In the genomic region with DNA sequence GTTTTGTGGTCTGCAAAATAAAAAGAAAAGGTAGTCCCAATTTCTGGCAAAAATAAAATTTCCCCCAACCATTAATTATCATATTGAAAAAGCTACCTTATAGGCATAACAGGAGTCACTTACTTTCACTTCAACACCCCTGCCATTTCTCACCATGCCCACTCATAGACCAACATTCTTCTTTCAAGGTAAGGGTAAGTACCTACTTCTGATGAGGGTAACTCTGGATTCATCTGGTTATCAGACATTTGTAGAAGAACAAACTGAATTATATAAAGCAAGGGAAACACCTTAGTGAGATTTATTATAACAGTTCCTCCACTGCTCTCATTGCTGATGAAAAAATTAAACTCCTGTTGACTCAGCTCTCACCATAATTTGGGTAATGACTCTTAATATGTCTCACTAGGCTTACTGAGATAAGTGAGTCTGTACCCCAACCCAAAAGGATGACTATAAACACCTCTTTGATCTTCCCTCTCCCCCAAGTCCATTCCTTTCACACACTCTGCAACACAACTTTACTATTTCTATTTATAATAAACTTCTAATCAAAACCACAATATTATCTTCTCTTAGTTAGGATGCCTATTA, we compare ENCODE assay signal across 17 cellular contexts.
DNase-seq lines count a peak whose midpoint lies in the region; ATAC-seq lines count a peak whose summit lies in the region.
"Had no signal": no experiment of that assay in that cellular context is flagged by ENCODE, and none has a peak within 500 bp of the region (broad histone marks: within the 10 kb centered on the region; RNA-seq: fewer than 3 reads in every experiment).

No MANE protein-coding gene starts in this region.

- no peak for DNase-seq in activated CD4-positive, alpha-beta T cell treated with anti-CD3 and anti-CD28 coated beads for 36 hours
- DNase-seq in activated CD4-positive, alpha-beta T cell treated with anti-CD3 and anti-CD28 coated beads for 4 hours, result no peak
- DNase-seq in activated naive CD4-positive, alpha-beta T cell treated with anti-CD3 and anti-CD28 coated beads, Interleukin-2, amount 50 U/mL, for 72 hours (ENCODE audit: low spot score in 2 of 2), result no peak
- no peak for DNase-seq in activated naive CD4-positive, alpha-beta T cell treated with anti-CD3 and anti-CD28 coated beads, Interleukin-2, amount 10 ng/mL, durations not matched to agents 7 days and 5 days
- DNase-seq in stimulated activated naive CD8-positive, alpha-beta T cell treated with anti-CD3 and anti-CD28 coated beads, Interleukin-15, Interleukin-2, amounts not matched to agents 100 U/mL and 50 U/mL, for 24 hours, result no peak
- no peak for DNase-seq in DMS153 (lab: John Stamatoyannopoulos, UW)
- DNase-seq: Caco-2; CD4-positive, CD25-positive, alpha-beta regulatory T cell; CD8-positive, alpha-beta T cell; DMS 273 treated with DMSO at 0.1 percent for 48 hours; DMS53; DMS79 treated with DMSO at 0.1 percent for 48 hours; GF-D8; H9 had no signal

- peaks cover 1% of the 10 kb centered on the region for H3K9me3 Mint-ChIP-seq in activated CD4-positive, alpha-beta T cell treated with anti-CD3 and anti-CD28 coated beads for 36 hours (ENCODE audit: low read depth)
- H3K9me3 Mint-ChIP-seq in activated naive CD4-positive, alpha-beta T cell treated with anti-CD3 and anti-CD28 coated beads, Interleukin-2, amount 50 U/mL, for 72 hours, result peaks cover 5% of the 10 kb centered on the region in 2 donors
- peaks cover 4% of the 10 kb centered on the region for H3K9me3 Mint-ChIP-seq in activated naive CD4-positive, alpha-beta T cell treated with anti-CD3 and anti-CD28 coated beads, Interleukin-2, amount 10 ng/mL, durations not matched to agents 7 days and 5 days
- H3K9me3 Mint-ChIP-seq: CD4-positive, CD25-positive, alpha-beta regulatory T cell; H9 had no signal

- intact Hi-C loops in activated CD4-positive, alpha-beta T cell treated with anti-CD3 and anti-CD28 coated beads for 36 hours (cut with DNase I, micrococcal nuclease), result loop anchor here in 1 of 2 experiments (5.0 kb wide), 1 partner anchor 40 kb away; no protein-coding TSS in a partner anchor

- H3K36me3 Mint-ChIP-seq in activated CD4-positive, alpha-beta T cell treated with anti-CD3 and anti-CD28 coated beads for 36 hours (ENCODE audit: low read depth), result peaks cover 10% of the 10 kb centered on the region
- H3K36me3 Mint-ChIP-seq in activated naive CD4-positive, alpha-beta T cell treated with anti-CD3 and anti-CD28 coated beads, Interleukin-2, amount 50 U/mL, for 72 hours, result peaks cover 7 to 24% of the 10 kb centered on the region in 2 donors
- peaks cover 34% of the 10 kb centered on the region for H3K36me3 Mint-ChIP-seq in activated naive CD4-positive, alpha-beta T cell treated with anti-CD3 and anti-CD28 coated beads, Interleukin-2, amount 10 ng/mL, durations not matched to agents 7 days and 5 days
- H3K36me3 Mint-ChIP-seq: CD4-positive, CD25-positive, alpha-beta regulatory T cell had no signal

- no peaks in the 10 kb centered on the region for H3K27me3 Mint-ChIP-seq in activated CD4-positive, alpha-beta T cell treated with anti-CD3 and anti-CD28 coated beads for 36 hours
- H3K27me3 Mint-ChIP-seq in activated naive CD4-positive, alpha-beta T cell treated with anti-CD3 and anti-CD28 coated beads, Interleukin-2, amount 10 ng/mL, durations not matched to agents 7 days and 5 days, result no peaks in the 10 kb centered on the region
- H3K27me3 Mint-ChIP-seq: B cell; CD4-positive, CD25-positive, alpha-beta regulatory T cell had no signal

- POLR2A ChIA-PET in activated CD4-positive, alpha-beta T cell treated with anti-CD3 and anti-CD28 coated beads for 36 hours (lab: Charles Lee), result no interaction called here

- ATAC-seq in activated CD4-positive, alpha-beta T cell treated with anti-CD3 and anti-CD28 coated beads for 36 hours, result peak; percentile 70
- ATAC-seq in activated naive CD4-positive, alpha-beta T cell treated with anti-CD3 and anti-CD28 coated beads, Interleukin-2, amount 50 U/mL, for 72 hours, result peak; percentile 78 to 80
- ATAC-seq in stimulated activated naive CD8-positive, alpha-beta T cell treated with anti-CD3 and anti-CD28 coated beads, Interleukin-15, Interleukin-2, amounts not matched to agents 100 U/mL and 50 U/mL, for 24 hours, result peak; percentile 80
- ATAC-seq: CD8-positive, alpha-beta T cell; GM23338; HCT116 had no signal

- H3K27ac Mint-ChIP-seq in activated CD4-positive, alpha-beta T cell treated with anti-CD3 and anti-CD28 coated beads for 36 hours, result no peak overlapping the region
- H3K27ac Mint-ChIP-seq in activated naive CD4-positive, alpha-beta T cell treated with anti-CD3 and anti-CD28 coated beads, Interleukin-2, amount 50 U/mL, for 72 hours, result no peak overlapping the region
- no peak overlapping the region for H3K27ac Mint-ChIP-seq in activated naive CD4-positive, alpha-beta T cell treated with anti-CD3 and anti-CD28 coated beads, Interleukin-2, amount 10 ng/mL, durations not matched to agents 7 days and 5 days
- H3K27ac Mint-ChIP-seq: B cell; CD4-positive, CD25-positive, alpha-beta regulatory T cell; CD8-positive, alpha-beta T cell; GM23338; H9 had no signal

- peaks cover 5% of the 10 kb centered on the region for H3K4me1 Mint-ChIP-seq in activated CD4-positive, alpha-beta T cell treated with anti-CD3 and anti-CD28 coated beads for 36 hours
- no peaks in the 10 kb centered on the region for H3K4me1 Mint-ChIP-seq in activated naive CD4-positive, alpha-beta T cell treated with anti-CD3 and anti-CD28 coated beads, Interleukin-2, amount 10 ng/mL, durations not matched to agents 7 days and 5 days
- H3K4me1 Mint-ChIP-seq: B cell; CD4-positive, CD25-positive, alpha-beta regulatory T cell; GM23338; H9 had no signal

- no peak overlapping the region for H3K4me3 Mint-ChIP-seq in activated CD4-positive, alpha-beta T cell treated with anti-CD3 and anti-CD28 coated beads for 36 hours
- H3K4me3 Mint-ChIP-seq in activated naive CD4-positive, alpha-beta T cell treated with anti-CD3 and anti-CD28 coated beads, Interleukin-2, amount 10 ng/mL, durations not matched to agents 7 days and 5 days, result no peak overlapping the region
- H3K4me3 Mint-ChIP-seq: B cell; CD4-positive, CD25-positive, alpha-beta regulatory T cell; CD8-positive, alpha-beta T cell; GM23338; H9 had no signal

- CTCF ChIA-PET in activated CD4-positive, alpha-beta T cell treated with anti-CD3 and anti-CD28 coated beads for 36 hours (lab: Charles Lee), result no interaction called here
- CTCF ChIA-PET in activated naive CD4-positive, alpha-beta T cell treated with anti-CD3 and anti-CD28 coated beads, Interleukin-2, amount 10 ng/mL, durations not matched to agents 7 days and 5 days (lab: Charles Lee), result no interaction called here
